In genomic region chr19:45717983-45718650, GRCh38 we compare ENCODE assay signal across 6 cellular contexts. TPM values are rescaled to one million over a fixed set of nuclear protein-coding genes. Genes with fewer than 3 reads are reported as not detected.
DNase-seq lines count a peak whose midpoint lies in the region; ATAC-seq lines count a peak whose summit lies in the region.

No MANE protein-coding gene starts in this region.

- H3K27ac ChIP-seq in ACC112 (ENCODE audit: low read depth, low read length) (peak overlapping the region; percentile 92), SK-N-MC (peak overlapping the region; percentile 90)

- H3K36me3 Mint-ChIP-seq in immature natural killer cell = peaks cover 4 to 9% (median 8%) of the 10 kb centered on the region in 3 donors

- H3K4me1 ChIP-seq in ACC112 (ENCODE audit: control insufficient read depth, insufficient read depth, low read length, unreplicated experiment) = peaks cover 21% of the 10 kb centered on the region

- no peak for ATAC-seq in HG03378 (IDR thresholded peaks at IDR 0.05; ENCODE audit: unreplicated experiment)

- H3K27me3 Mint-ChIP-seq in immature natural killer cell (ENCODE audit: low read depth in 3 of 3) = peaks cover 0 to 2% (median 0%) of the 10 kb centered on the region in 3 donors

- 0 out of 2 replicates have a peak, but pooled peaks cover 8% of the 10 kb centered on the region for H3K36me3 ChIP-seq in ACC112 (ENCODE audit: insufficient read depth, low read length)
- H3K36me3 ChIP-seq in SK-N-MC (ENCODE audit: insufficient read depth, low read length) = peaks cover 23% of the 10 kb centered on the region

- peak overlapping the region; percentile 79 for H3K4me3 ChIP-seq in ACC112 (ENCODE audit: low read depth, low read length)
- H3K4me3 ChIP-seq in SK-N-MC = peak overlapping the region; percentile 80

- H3K9ac ChIP-seq in SK-N-MC (ENCODE audit: insufficient read length) = peak overlapping the region; percentile 73

- no peaks in the 10 kb centered on the region for H3K9me3 ChIP-seq in SK-N-MC (ENCODE audit: low read depth, low read length)

- H2AFZ ChIP-seq in ACC112 (ENCODE audit: low read length, unreplicated experiment) = no peak overlapping the region

- H3K27ac Mint-ChIP-seq in immature natural killer cell = peak overlapping the region; percentile 94 to 99 (median 96)

- H3K4me1 Mint-ChIP-seq in immature natural killer cell = peaks cover 31 to 43% of the 10 kb centered on the region in 2 donors

- peak overlapping the region; percentile 92 to 97 (median 95) for H3K4me3 Mint-ChIP-seq in immature natural killer cell

- DNase-seq in SK-N-MC (ENCODE audit: low read depth, low spot score) (no peak), immature natural killer cell (no peak), mucosa of gallbladder (ENCODE audit: low spot score) (no peak), GDM1 (lab: John Stamatoyannopoulos, UW) (no peak)

- peaks cover 18% of the 10 kb centered on the region for H3K79me2 ChIP-seq in ACC112 (ENCODE audit: control insufficient read depth, insufficient read depth, low read length, unreplicated experiment)

- no peaks in the 10 kb centered on the region for H3K27me3 ChIP-seq in ACC112 (ENCODE audit: insufficient read depth, low read length)

- no peaks in the 10 kb centered on the region for H3K9me3 Mint-ChIP-seq in immature natural killer cell

RNA-seq across cellular contexts. Expression of gene FBXO46, which starts 12.6 kb away (rescaled TPM):
- 10 to 100 TPM in 1 of 3 donors, 1 to 10 TPM in 2; 5.9 to 15.6 (median 7.5) TPM for polyA plus RNA-seq in immature natural killer cell
- 22.0 TPM for total RNA-seq in mucosa of gallbladder

RNA-seq across cellular contexts. Expression of gene MEIOSIN, which starts 15.1 kb away (rescaled TPM):
- polyA plus RNA-seq in immature natural killer cell = not detected
- not detected for total RNA-seq in mucosa of gallbladder

RNA-seq across cellular contexts. Expression of gene QPCTL, which starts 25.7 kb away (rescaled TPM):
- polyA plus RNA-seq in immature natural killer cell = 1 to 10 TPM in 2 of 3 donors, not detected in 1; 1.8 to 2.9 TPM
- total RNA-seq in mucosa of gallbladder = 8.0 TPM

RNA-seq across cellular contexts. Expression of gene SNRPD2, which starts 26.4 kb away (rescaled TPM):
- polyA plus RNA-seq in immature natural killer cell = 1,000 to 10,000 TPM in 2 of 3 donors, 100 to 1,000 TPM in 1; 754 to 1,123 (median 1,001) TPM
- 269 TPM for total RNA-seq in mucosa of gallbladder

RNA-seq across cellular contexts. Expression of gene GIPR, which starts 50.1 kb away (rescaled TPM):
- polyA plus RNA-seq in immature natural killer cell = under 1 TPM in 2 of 3 donors, not detected in 1; 0.18 to 0.34 TPM
- 10.3 TPM for total RNA-seq in mucosa of gallbladder
